37 cellular contexts compared by ENCODE assay signal in genomic region chr10:47060356-47060755, GRCh38.
"Had no signal": no experiment of that assay in that cellular context is flagged by ENCODE, and none has a peak within 500 bp of the region (broad histone marks: within the 10 kb centered on the region; RNA-seq: fewer than 3 reads in every experiment).

No MANE protein-coding gene starts in this region.

- H3K36me3 Mint-ChIP-seq: activated CD4-positive, alpha-beta memory T cell treated with anti-CD3 and anti-CD28 coated beads for 36 hours; activated CD8-positive, alpha-beta memory T cell treated with anti-CD3 and anti-CD28 coated beads, Interleukin-2, amount 10 ng/mL, durations not matched to agents 7 days and 5 days; activated naive CD8-positive, alpha-beta T cell treated with anti-CD3 and anti-CD28 coated beads, Interleukin-2, amount 10 ng/mL, durations not matched to agents 7 days and 5 days; T-cell had no signal

- H3K27ac Mint-ChIP-seq: activated B cell treated with CpG ODN at 0.5 μM for 24 hours; activated CD4-positive, alpha-beta memory T cell treated with anti-CD3 and anti-CD28 coated beads for 36 hours; activated CD8-positive, alpha-beta memory T cell treated with anti-CD3 and anti-CD28 coated beads, Interleukin-2, amount 10 ng/mL, durations not matched to agents 7 days and 5 days; activated naive CD8-positive, alpha-beta T cell treated with anti-CD3 and anti-CD28 coated beads, Interleukin-2, amount 10 ng/mL, durations not matched to agents 7 days and 5 days; activated T-cell treated with anti-CD3 and anti-CD28 coated beads, Interleukin-2, amount 50 U/mL, for 72 hours; activated T-helper 17 cell treated with anti-CD3 and anti-CD28 coated beads, Interleukin-2, amount 50 U/mL, for 72 hours; T-cell had no signal

- H3K4me3 ChIP-seq: ascending aorta, cardiac muscle cell, MG63, Peyer's patch had no signal

- DNase-seq: activated B cell treated with CpG ODN at 0.5 μM for 24 hours; activated CD4-positive, alpha-beta memory T cell treated with anti-CD3 and anti-CD28 coated beads for 36 hours; activated CD4-positive, alpha-beta T cell treated with anti-CD3 and anti-CD28 coated beads for 4 hours; activated CD4-positive, alpha-beta T cell treated with anti-CD3 and anti-CD28 coated beads, Interleukin-2, amount 50 U/mL, for 1 hour; activated CD4-positive, CD25-positive, alpha-beta regulatory T cell treated with anti-CD3 and anti-CD28 coated beads, Interleukin-2, amount 50 U/mL, for 72 hours; activated CD8-positive, alpha-beta memory T cell treated with anti-CD3 and anti-CD28 coated beads, Interleukin-2, amount 10 ng/mL, durations not matched to agents 7 days and 5 days; activated effector memory CD4-positive, alpha-beta T cell treated with anti-CD3 and anti-CD28 coated beads, Interleukin-2, amount 50 U/mL, for 16 hours; activated naive CD4-positive, alpha-beta T cell; activated naive CD4-positive, alpha-beta T cell treated with anti-CD3 and anti-CD28 coated beads, Interleukin-2, amount 50 U/mL, for 16 hours; activated naive CD8-positive, alpha-beta T cell treated with anti-CD3 and anti-CD28 coated beads, Interleukin-2, amount 10 ng/mL, durations not matched to agents 7 days and 5 days; activated T-cell treated with anti-CD3 and anti-CD28 coated beads, Interleukin-2, amount 50 U/mL, for 1 hour; activated T-cell treated with anti-CD3 and anti-CD28 coated beads, Interleukin-2, amount 50 U/mL, for 72 hours; amygdala; Kasumi-1; KG1; MG63; NCI-H1048; NCI-H1436 treated with DMSO at 0.1 percent for 48 hours; NCI-H1694 treated with DMSO at 0.1 percent for 48 hours; NCI-H2029; NCI-H2171; NCI-H510A; NCI-H526; NCI-H748 treated with DMSO at 0.1 percent for 48 hours; NK-92 treated with Interleukin-12 subunit alpha and Interleukin-12 subunit beta, amount 100 ng/mL, for 24 hours; PC-3; Peyer's patch; RPMI8226; SHP77 treated with DMSO at 0.1 percent for 48 hours; T-cell; T-helper 2 cell; T-helper 9 cell had no signal

- H3K36me3 ChIP-seq: ascending aorta, cardiac muscle cell, MG63, Peyer's patch had no signal

- H3K27me3 Mint-ChIP-seq: activated B cell treated with CpG ODN at 0.5 μM for 24 hours; activated T-helper 17 cell treated with anti-CD3 and anti-CD28 coated beads, Interleukin-2, amount 50 U/mL, for 72 hours had no signal

- ATAC-seq: activated CD8-positive, alpha-beta memory T cell treated with anti-CD3 and anti-CD28 coated beads, Interleukin-2, amount 10 ng/mL, durations not matched to agents 7 days and 5 days; activated T-cell treated with anti-CD3 and anti-CD28 coated beads, Interleukin-2, amount 50 U/mL, for 72 hours; activated T-helper 17 cell treated with anti-CD3 and anti-CD28 coated beads, Interleukin-2, amount 50 U/mL, for 72 hours; PC-3; SK-N-SH treated with all-trans-retinoic acid at 6 μM for 48 hours; T-cell had no signal

- H3K4me1 Mint-ChIP-seq: activated B cell treated with CpG ODN at 0.5 μM for 24 hours; activated CD8-positive, alpha-beta memory T cell treated with anti-CD3 and anti-CD28 coated beads, Interleukin-2, amount 10 ng/mL, durations not matched to agents 7 days and 5 days; activated T-helper 17 cell treated with anti-CD3 and anti-CD28 coated beads, Interleukin-2, amount 50 U/mL, for 72 hours had no signal

- H3K9me3 ChIP-seq: ascending aorta, MG63, Peyer's patch had no signal

- H3K27me3 ChIP-seq: ascending aorta, cardiac muscle cell, MG63, Peyer's patch had no signal

- H3K27ac ChIP-seq: ascending aorta, cardiac muscle cell, Peyer's patch, VCaP had no signal

- H3K4me3 Mint-ChIP-seq: activated B cell treated with CpG ODN at 0.5 μM for 24 hours; activated CD4-positive, alpha-beta memory T cell treated with anti-CD3 and anti-CD28 coated beads for 36 hours; activated CD8-positive, alpha-beta memory T cell treated with anti-CD3 and anti-CD28 coated beads, Interleukin-2, amount 10 ng/mL, durations not matched to agents 7 days and 5 days; activated naive CD8-positive, alpha-beta T cell treated with anti-CD3 and anti-CD28 coated beads, Interleukin-2, amount 10 ng/mL, durations not matched to agents 7 days and 5 days; activated T-cell treated with anti-CD3 and anti-CD28 coated beads, Interleukin-2, amount 50 U/mL, for 72 hours; activated T-helper 17 cell treated with anti-CD3 and anti-CD28 coated beads, Interleukin-2, amount 50 U/mL, for 72 hours; T-cell had no signal

- H3K4me1 ChIP-seq: Peyer's patch had no signal

- H3K9me3 Mint-ChIP-seq: activated B cell treated with CpG ODN at 0.5 μM for 24 hours; activated CD4-positive, alpha-beta memory T cell treated with anti-CD3 and anti-CD28 coated beads for 36 hours; activated naive CD8-positive, alpha-beta T cell treated with anti-CD3 and anti-CD28 coated beads, Interleukin-2, amount 10 ng/mL, durations not matched to agents 7 days and 5 days; activated T-cell treated with anti-CD3 and anti-CD28 coated beads, Interleukin-2, amount 50 U/mL, for 72 hours; activated T-helper 17 cell treated with anti-CD3 and anti-CD28 coated beads, Interleukin-2, amount 50 U/mL, for 72 hours; T-cell had no signal
